Comparison of ENCODE assay signal across 19 cellular contexts in genomic region chr6:51382838-51383237, GRCh38.
"Had no signal": no experiment of that assay in that cellular context is flagged by ENCODE, and none has a peak within 500 bp of the region (broad histone marks: within the 10 kb centered on the region; RNA-seq: fewer than 3 reads in every experiment).

No MANE protein-coding gene starts in this region.

- H3K27me3 ChIP-seq: esophagus muscularis mucosa, foreskin keratinocyte, gastroesophageal sphincter, heart left ventricle, hepatocyte had no signal

- H3K27ac ChIP-seq: coronary artery, dorsolateral prefrontal cortex, esophagus muscularis mucosa, foreskin keratinocyte, gastroesophageal sphincter, heart left ventricle, hepatocyte, left ventricle myocardium inferior, lower lobe of right lung had no signal

- H3K4me3 ChIP-seq: coronary artery, dorsolateral prefrontal cortex, esophagus muscularis mucosa, gastroesophageal sphincter, heart left ventricle, hepatocyte, left ventricle myocardium inferior, lower lobe of right lung, mucosa of descending colon had no signal

- H3K9me3 ChIP-seq: lower lobe of right lung, mucosa of descending colon had no signal

- H3K4me1 ChIP-seq: esophagus muscularis mucosa, foreskin keratinocyte, gastroesophageal sphincter, heart left ventricle, left ventricle myocardium inferior, lower lobe of right lung had no signal

- ATAC-seq: foreskin keratinocyte; gastroesophageal sphincter; heart left ventricle; left cardiac atrium; left lobe of liver; lower lobe of right lung; mucosa of descending colon; naive thymus-derived CD8-positive, alpha-beta T cell had no signal

- H3K36me3 ChIP-seq: esophagus muscularis mucosa, gastroesophageal sphincter, heart left ventricle, left ventricle myocardium inferior, lower lobe of right lung had no signal

- H3K4me2 ChIP-seq: hepatocyte had no signal

- DNase-seq: dermis blood vessel endothelial cell; dorsolateral prefrontal cortex; effector CD4-positive, alpha-beta T cell; effector memory CD4-positive, alpha-beta T cell; foreskin keratinocyte; heart left ventricle; hypothalamus; left cardiac atrium; left ventricle myocardium inferior; lower lobe of right lung; mesenchymal stem cell; mucosa of descending colon; naive B cell; naive thymus-derived CD8-positive, alpha-beta T cell had no signal

- H3K79me2 ChIP-seq: hepatocyte had no signal

- H2AFZ ChIP-seq: hepatocyte had no signal
